ENCODE assay signal across 25 cellular contexts in the genomic region with DNA sequence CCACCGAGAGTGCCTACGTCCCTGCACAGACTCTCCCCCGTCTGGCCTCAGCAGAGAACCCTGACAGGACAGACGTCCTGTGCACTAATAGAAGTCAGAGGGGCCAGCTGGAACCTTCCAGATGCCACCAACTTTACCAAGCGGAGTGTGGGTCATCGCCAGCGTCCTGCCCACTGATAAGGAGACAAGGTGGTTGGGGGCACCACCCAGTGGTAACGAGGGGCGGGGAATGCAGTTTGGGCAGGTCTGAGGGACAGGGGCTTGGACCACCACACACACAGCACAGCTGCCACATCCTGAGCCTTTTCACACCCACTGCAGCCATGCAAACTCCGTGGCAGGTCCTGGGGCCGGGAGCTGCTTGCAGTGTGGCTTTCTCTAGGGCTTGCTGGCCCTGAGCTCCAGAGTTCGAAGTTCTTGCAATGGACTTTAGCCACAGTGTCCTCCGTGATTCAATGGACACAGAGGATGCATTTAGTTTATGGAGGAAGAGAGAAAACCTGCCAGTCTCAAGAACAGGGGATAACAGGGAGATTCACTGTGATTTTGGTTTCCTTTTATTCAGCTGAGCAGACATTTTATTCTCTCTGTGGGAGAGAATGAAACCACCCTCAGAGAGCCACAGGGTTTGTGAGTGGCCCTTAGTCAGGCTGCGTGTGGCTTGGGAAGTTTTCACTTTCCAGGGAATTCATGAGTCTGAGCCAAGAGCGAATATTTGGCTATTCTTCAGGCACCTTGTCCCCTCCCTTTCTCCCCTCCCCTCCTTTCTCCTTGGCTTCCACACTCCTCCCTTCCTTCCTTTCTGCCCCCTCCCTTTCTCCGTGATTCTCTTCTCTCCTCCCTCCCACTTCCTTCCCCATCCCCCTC. TPM values are rescaled to one million over a fixed set of nuclear protein-coding genes. Genes with fewer than 3 reads are reported as not detected.
A peak's percentile ranks its signal among the peaks of the same experiment; 100 is the strongest.
DNase-seq lines count a peak whose midpoint lies in the region; ATAC-seq and FAIRE-seq lines count a peak whose summit lies in the region.
"Had no signal": no experiment of that assay in that cellular context is flagged by ENCODE, and none has a peak within 500 bp of the region (broad histone marks: within the 10 kb centered on the region; RNA-seq: fewer than 3 reads in every experiment).

No MANE protein-coding gene starts in this region.

- no peaks in the 10 kb centered on the region for H3K36me3 ChIP-seq in aorta (ENCODE audit: control insufficient read depth in 1 of 2, insufficient read depth in 2 of 2, low read length in 1 of 2)
- H3K36me3 ChIP-seq: adrenal gland, cardiac muscle cell, gastroesophageal sphincter had no signal

- no peak for ATAC-seq in Right ventricle myocardium superior (ENCODE audit: poor library complexity)
- peak; percentile 31 for ATAC-seq in left lobe of liver
- ATAC-seq in aorta (ENCODE audit: low FRiP score): no peak
- no peak for ATAC-seq in GM18867 (IDR thresholded peaks at IDR 0.05; ENCODE audit: unreplicated experiment)
- ATAC-seq: gastroesophageal sphincter had no signal

- intact Hi-C loops in Right ventricle myocardium superior (cut with DNase I) (no loop called here), cardiac septum (cut with DNase I) (no loop called here), aorta (cut with DNase I) (no loop called here)

- no peak for FAIRE-seq in HTR-8/SVneo (lab: Jason Lieb, UNC)

- WGBS in aorta, 2 donors: 43 to 47% methylated on average over 16 of the region's 16 CpGs

- no peaks in the 10 kb centered on the region for H3K4me1 ChIP-seq in aorta (ENCODE audit: control insufficient read depth in 1 of 2, insufficient read depth in 2 of 2, low read length in 2 of 2)
- H3K4me1 ChIP-seq: adrenal gland had no signal

- H3K27me3 ChIP-seq in aorta (ENCODE audit: control insufficient read depth in 1 of 2, insufficient read depth in 2 of 2, low read length in 1 of 2): no peaks in the 10 kb centered on the region

- H3K9me3 ChIP-seq in aorta (ENCODE audit: control insufficient read depth, low read length): no peaks in the 10 kb centered on the region
- H3K9me3 ChIP-seq: adrenal gland had no signal

- H3K27ac ChIP-seq in aorta (ENCODE audit: low read depth in 1 of 2, low read length in 2 of 2): no peak overlapping the region
- H3K27ac ChIP-seq: adrenal gland, cardiac muscle cell, dorsolateral prefrontal cortex, gastroesophageal sphincter had no signal

- no peak overlapping the region for H3K4me3 ChIP-seq in aorta (ENCODE audit: low read length in 2 of 2)
- H3K4me3 ChIP-seq: adrenal gland, cardiac muscle cell, dorsolateral prefrontal cortex, gastroesophageal sphincter had no signal

- DNase-seq in Right ventricle myocardium superior (peak; percentile 26), cardiac septum (ENCODE audit: low spot score) (no peak), astrocyte of the hippocampus (ENCODE audit: low read depth, low spot score) (peak; percentile 70), left lobe of liver (ENCODE audit: low spot score) (no peak), aorta (peak; percentile 17 to 57), HTR-8/SVneo (ENCODE audit: insufficient read length, low spot score) (no peak)
- no peak for DNase-seq in activated CD4-positive, alpha-beta T cell treated with anti-CD3 and anti-CD28 coated beads for 1 hour
- DNase-seq: activated CD4-positive, alpha-beta T cell treated with anti-CD3 and anti-CD28 coated beads, Interleukin-2, amount 10 ng/mL, durations not matched to agents 7 days and 5 days; activated effector memory CD4-positive, alpha-beta T cell treated with Interleukin-2 at 50 U/mL for 16 hours; adrenal gland; DMS 273 treated with DMSO at 0.1 percent for 48 hours; GDM1; NCI-H69; SIG-M5; stimulated activated CD8-positive, alpha-beta memory T cell treated with anti-CD3 and anti-CD28 coated beads, Interleukin-4, amount 100 ng/mL, for 48 hours; T-helper 1 cell had no signal

RNA-seq across cellular contexts. Expression of gene MRGPRG, which starts 13.1 kb away (rescaled TPM):
- not detected for total RNA-seq in Right ventricle myocardium superior
- total RNA-seq in cardiac septum: not detected
- not detected for total RNA-seq in left lobe of liver
- total RNA-seq in aorta: not detected
- polyA plus RNA-seq in aorta: not detected
- total RNA-seq: A673; activated CD4-positive, alpha-beta T cell treated with anti-CD3 and anti-CD28 coated beads, Interleukin-2, amount 10 ng/mL, durations not matched to agents 7 days and 5 days; adrenal gland; cardiac muscle cell; dorsolateral prefrontal cortex; epithelial cell of proximal tubule; gastroesophageal sphincter; subcutaneous adipose tissue; urinary bladder had no signal
- polyA plus RNA-seq: adrenal gland, cardiac muscle cell, CD14-positive monocyte, urinary bladder had no signal

RNA-seq across cellular contexts. Expression of gene MRGPRE, which starts 26.7 kb away (rescaled TPM):
- total RNA-seq in Right ventricle myocardium superior (0.16 TPM), cardiac septum (0.38 TPM), left lobe of liver (not detected), aorta (not detected)
- not detected for polyA plus RNA-seq in aorta
- total RNA-seq: A673; activated CD4-positive, alpha-beta T cell treated with anti-CD3 and anti-CD28 coated beads, Interleukin-2, amount 10 ng/mL, durations not matched to agents 7 days and 5 days; adrenal gland; cardiac muscle cell; epithelial cell of proximal tubule; gastroesophageal sphincter; subcutaneous adipose tissue; urinary bladder had no signal
- polyA plus RNA-seq: adrenal gland, cardiac muscle cell, CD14-positive monocyte had no signal

RNA-seq across cellular contexts. Expression of gene OSBPL5, which starts 40.4 kb away (rescaled TPM):
- total RNA-seq in Right ventricle myocardium superior (15.3 TPM), cardiac septum (16.6 TPM), left lobe of liver (3.6 TPM), aorta (10 to 100 TPM; 64.1 to 69.1 TPM)
- polyA plus RNA-seq in aorta: 10 to 100 TPM; 11.9 to 48.4 TPM

Comparison
In these comparisons a context has a peak if more than half of its experiments do, and no peak if none do; other contexts are left out.
1. DNase-seq: peak in Right ventricle myocardium superior (single experiment), astrocyte of the hippocampus (single experiment) and aorta (2 of 2); none in cardiac septum (single experiment), left lobe of liver (single experiment), activated CD4-positive, alpha-beta T cell treated with anti-CD3 and anti-CD28 coated beads for 1 hour (single experiment) and HTR-8/SVneo (single experiment).